Comparison of ENCODE assay signal across 12 cellular contexts in genomic region chr3:146222204-146223046, GRCh38. TPM values are rescaled to one million over a fixed set of nuclear protein-coding genes. Genes with fewer than 3 reads are reported as not detected.
DNase-seq lines count a peak whose midpoint lies in the region; ATAC-seq, FAIRE-seq and TF ChIP-seq lines count a peak whose summit lies in the region.
"Had no signal": no experiment of that assay in that cellular context is flagged by ENCODE, and none has a peak within 500 bp of the region (broad histone marks: within the 10 kb centered on the region; RNA-seq: fewer than 3 reads in every experiment).

No MANE protein-coding gene starts in this region.

- H3K79me2 ChIP-seq in mammary epithelial cell (ENCODE audit: insufficient read depth, low read length) (no peaks in the 10 kb centered on the region), endothelial cell of umbilical vein (ENCODE audit: control insufficient read depth, insufficient read depth, low read length) (no peaks in the 10 kb centered on the region)

- H3K9me1 ChIP-seq in endothelial cell of umbilical vein (replicated peaks; ENCODE audit: control insufficient read depth, extremely low read depth, insufficient read depth, low read length): no peaks in the 10 kb centered on the region

- TF ChIP-seq POLR2A in endothelial cell of umbilical vein (IDR thresholded peaks at IDR 0.05; ENCODE audit: low read depth, low read length): no peak

- TF ChIP-seq RAD21 in liver (IDR thresholded peaks at IDR 0.05): peak; percentile 42 to 51

- H3K9me3 Mint-ChIP-seq in MCF 10A (ENCODE audit: unreplicated experiment): no peaks in the 10 kb centered on the region
- H3K9me3 Mint-ChIP-seq: activated naive CD4-positive, alpha-beta T cell treated with anti-CD3 and anti-CD28 coated beads for 36 hours; stimulated activated naive CD8-positive, alpha-beta T cell treated with anti-CD3 and anti-CD28 coated beads, Interleukin-15, Interleukin-2, amounts not matched to agents 100 ng/mL and 50 ng/mL, for 24 hours had no signal

- H3K4me3 ChIP-seq in mammary epithelial cell (replicated peaks in 1 of 3; ENCODE audit: insufficient read depth in 1 of 3, low read depth in 2 of 3, low read length in 3 of 3) (no peak overlapping the region), endothelial cell of umbilical vein (replicated peaks in 1 of 3; ENCODE audit: insufficient read depth in 1 of 3, low read depth in 1 of 3, low read length in 3 of 3) (peak overlapping the region in 1 of 3 experiments; percentile 10), liver (ENCODE audit: low read depth in 1 of 3, low read length in 3 of 3) (peak overlapping the region; percentile 45 to 70 (median 58)), aorta (ENCODE audit: low read length in 2 of 2) (no peak overlapping the region)

- no peak overlapping the region for H3K27ac Mint-ChIP-seq in MCF 10A (ENCODE audit: low read depth, unreplicated experiment)
- H3K27ac Mint-ChIP-seq: activated naive CD4-positive, alpha-beta T cell treated with anti-CD3 and anti-CD28 coated beads for 36 hours; stimulated activated naive CD8-positive, alpha-beta T cell treated with anti-CD3 and anti-CD28 coated beads, Interleukin-15, Interleukin-2, amounts not matched to agents 100 ng/mL and 50 ng/mL, for 24 hours had no signal

- ATAC-seq in aorta (ENCODE audit: low FRiP score) (peak; percentile 65), GM19023 (IDR thresholded peaks at IDR 0.05; ENCODE audit: unreplicated experiment) (no peak), GM19351 (IDR thresholded peaks at IDR 0.05; ENCODE audit: unreplicated experiment) (no peak)

- no TSS peak for BruUV-seq in MCF 10A (replicated peaks; lab: Mats Ljungman, UMichigan)
- no TSS peak for BruUV-seq in mammary epithelial cell (replicated peaks; lab: Mats Ljungman, UMichigan)
- no TSS peak for BruUV-seq in endothelial cell of umbilical vein (replicated peaks; lab: Mats Ljungman, UMichigan)

- H3K27ac ChIP-seq in mammary epithelial cell (ENCODE audit: insufficient read depth, low read depth, low read length) (no peak overlapping the region), endothelial cell of umbilical vein (ENCODE audit: insufficient read depth, low read depth, low read length) (peak overlapping the region; percentile 67), liver (ENCODE audit: low read depth in 1 of 2, low read length in 2 of 2) (peak overlapping the region; percentile 91 to 92), aorta (ENCODE audit: low read depth in 1 of 2, low read length in 2 of 2) (peak overlapping the region in 1 of 2 donors; percentile 45)

- no peaks in the 10 kb centered on the region for H3K36me3 Mint-ChIP-seq in MCF 10A (ENCODE audit: insufficient read depth, unreplicated experiment)

- H3K36me3 ChIP-seq in mammary epithelial cell (ENCODE audit: insufficient read depth, low read length): no peaks in the 10 kb centered on the region
- peaks cover 0 to 5% of the 10 kb centered on the region in 2 experiments for H3K36me3 ChIP-seq in endothelial cell of umbilical vein (ENCODE audit: control insufficient read depth in 2 of 2, extremely low read depth in 1 of 2, insufficient read depth in 2 of 2, low read length in 2 of 2)
- peaks cover 0 to 2% (median 0%) of the 10 kb centered on the region in 4 donors for H3K36me3 ChIP-seq in liver (ENCODE audit: control insufficient read depth in 4 of 4, insufficient read depth in 3 of 4, low read depth in 1 of 4, low read length in 3 of 4)
- H3K36me3 ChIP-seq in aorta (ENCODE audit: control insufficient read depth in 1 of 2, insufficient read depth in 2 of 2, low read length in 1 of 2): peaks cover 0 to 3% of the 10 kb centered on the region in 2 donors

- H3K27me3 Mint-ChIP-seq in MCF 10A (ENCODE audit: insufficient read depth, unreplicated experiment): no peaks in the 10 kb centered on the region

- intact Hi-C loops in MCF 10A (cut with micrococcal nuclease): no loop called here
- intact Hi-C loops in mammary epithelial cell (cut with micrococcal nuclease): no loop called here
- intact Hi-C loops in endothelial cell of umbilical vein (cut with micrococcal nuclease): loop anchor here (1.0 to 2.0 kb wide), 8 partner anchors 19 to 418 kb away; partner anchors contain the start of gene PLOD2
- intact Hi-C loops in aorta (cut with DNase I): no loop called here

- dilution Hi-C loops in mammary epithelial cell (cut with HindIII; ENCODE audit: low sequenced_read_pairs): no loop called here
- dilution Hi-C loops in endothelial cell of umbilical vein (cut with MboI; ENCODE audit: extremely low pct_ligation_motif_present, low sequenced_read_pairs): no loop called here

- H3K9me3 ChIP-seq in mammary epithelial cell (replicated peaks; ENCODE audit: insufficient read depth, low read length): no peaks in the 10 kb centered on the region
- H3K9me3 ChIP-seq in endothelial cell of umbilical vein (replicated peaks; ENCODE audit: control insufficient read depth, insufficient read depth, low read length): no peaks in the 10 kb centered on the region
- no peaks in the 10 kb centered on the region for H3K9me3 ChIP-seq in liver (ENCODE audit: control insufficient read depth in 4 of 4, low read length in 3 of 4)
- H3K9me3 ChIP-seq in aorta (ENCODE audit: control insufficient read depth, low read length): no peaks in the 10 kb centered on the region

- WGBS in mammary epithelial cell (ENCODE audit: low coverage, missing lambda C conversion rate): 100% methylated on average over 8 of the region's 9 CpGs
- 26% methylated on average over 9 of the region's 9 CpGs for WGBS in liver
- WGBS in aorta, 2 donors: 55 to 57% methylated on average over 9 of the region's 9 CpGs

- POLR2A ChIA-PET in MCF 10A (lab: Yijun Ruan, JAX) (no interaction called here), endothelial cell of umbilical vein (lab: Charles Lee) (interaction anchor here (1.0 to 1.2 kb wide), 2 partner anchors 86 to 105 kb away, joined by 5 read pairs; no protein-coding TSS in a partner anchor)

- H3K4me1 ChIP-seq in mammary epithelial cell (ENCODE audit: insufficient read depth, low read length): peaks cover 6% of the 10 kb centered on the region
- peaks cover 46% of the 10 kb centered on the region for H3K4me1 ChIP-seq in endothelial cell of umbilical vein (ENCODE audit: control insufficient read depth, extremely low read depth, insufficient read depth, low read length)
- peaks cover 3 to 31% (median 11%) of the 10 kb centered on the region in 4 donors for H3K4me1 ChIP-seq in liver (ENCODE audit: control insufficient read depth in 4 of 4, insufficient read depth in 4 of 4, low read length in 3 of 4)
- peaks cover 9 to 12% of the 10 kb centered on the region in 2 donors for H3K4me1 ChIP-seq in aorta (ENCODE audit: control insufficient read depth in 1 of 2, insufficient read depth in 2 of 2, low read length in 2 of 2)

- H4K20me1 ChIP-seq in mammary epithelial cell (ENCODE audit: insufficient read depth, low read length): no peaks in the 10 kb centered on the region
- H4K20me1 ChIP-seq in endothelial cell of umbilical vein (replicated peaks; ENCODE audit: control insufficient read depth, extremely low read depth, insufficient read depth, low read length): no peaks in the 10 kb centered on the region

- H3K9ac ChIP-seq in mammary epithelial cell (ENCODE audit: insufficient read depth, low read length) (no peak overlapping the region), endothelial cell of umbilical vein (replicated peaks; ENCODE audit: extremely low read depth, insufficient read depth, low read length) (peak overlapping the region; percentile 47), liver (ENCODE audit: low read depth in 1 of 2, low read length in 2 of 2) (peak overlapping the region; percentile 35 to 83)

- no peaks in the 10 kb centered on the region for H3K27me3 ChIP-seq in mammary epithelial cell (ENCODE audit: insufficient read depth, low read length)
- H3K27me3 ChIP-seq in endothelial cell of umbilical vein (ENCODE audit: control insufficient read depth in 2 of 2, insufficient read depth in 2 of 2, low read length in 2 of 2): no peaks in the 10 kb centered on the region
- no peaks in the 10 kb centered on the region for H3K27me3 ChIP-seq in liver (ENCODE audit: control insufficient read depth in 4 of 4, insufficient read depth in 4 of 4, low read length in 3 of 4)
- H3K27me3 ChIP-seq in aorta (ENCODE audit: control insufficient read depth in 1 of 2, insufficient read depth in 2 of 2, low read length in 1 of 2): no peaks in the 10 kb centered on the region

- CTCF ChIA-PET in MCF 10A (lab: Yijun Ruan, JAX) (interaction anchor here (0.7 to 8.2 kb wide), 4 partner anchors 19 to 106 kb away, joined by 3 to 116 read pairs (median 17); no protein-coding TSS in a partner anchor), mammary epithelial cell (lab: Charles Lee; ENCODE audit: low non-redundant PET) (no interaction called here), endothelial cell of umbilical vein (lab: Charles Lee) (interaction anchor here (0.8 to 3.6 kb wide), 14 partner anchors 13 to 446 kb away, joined by 3 to 69 read pairs (median 5); partner anchors contain the start of genes PLOD2 and PLSCR4)

- TF ChIP-seq CTCF in MCF 10A (IDR thresholded peaks at IDR 0.05; ENCODE audit: unreplicated experiment) (no peak), mammary epithelial cell (conservative IDR thresholded peaks at IDR 0.05 in 1 of 2, IDR thresholded peaks at IDR 0.05 in 1 of 2; ENCODE audit: extremely low read depth in 1 of 2, insufficient read depth in 1 of 2, low read depth in 1 of 2, low read length in 2 of 2) (no peak), endothelial cell of umbilical vein (IDR thresholded peaks at IDR 0.05; ENCODE audit: extremely low read depth in 1 of 2, insufficient read depth in 1 of 2, low read depth in 1 of 2, low read length in 2 of 2) (peak in 1 of 2 donors; percentile 6), liver (IDR thresholded peaks at IDR 0.05; ENCODE audit: low read depth, low read length, missing input control) (peak; percentile 9)

- peak; percentile 91 for FAIRE-seq in endothelial cell of umbilical vein (lab: Jason Lieb, UNC)

- peak; percentile 25 for DNase-seq in MCF 10A (ENCODE audit: unreplicated experiment)
- no peak for DNase-seq in mammary epithelial cell
- DNase-seq in endothelial cell of umbilical vein (ENCODE audit: low read depth, low spot score): peak; percentile 95
- DNase-seq in aorta: no peak
- DNase-seq in HK-2 (ENCODE audit: unreplicated experiment): no peak
- DNase-seq: activated naive CD4-positive, alpha-beta T cell treated with anti-CD3 and anti-CD28 coated beads for 36 hours; glutamatergic neuron; NCI-H446 treated with DMSO at 0.1 percent for 48 hours had no signal

- no peak overlapping the region for H3K4me3 Mint-ChIP-seq in MCF 10A (ENCODE audit: unreplicated experiment)
- H3K4me3 Mint-ChIP-seq: activated naive CD4-positive, alpha-beta T cell treated with anti-CD3 and anti-CD28 coated beads for 36 hours; stimulated activated naive CD8-positive, alpha-beta T cell treated with anti-CD3 and anti-CD28 coated beads, Interleukin-15, Interleukin-2, amounts not matched to agents 100 ng/mL and 50 ng/mL, for 24 hours had no signal

- no peak overlapping the region for H2AFZ ChIP-seq in mammary epithelial cell (ENCODE audit: low read depth, low read length)
- no peak overlapping the region for H2AFZ ChIP-seq in endothelial cell of umbilical vein (ENCODE audit: low read depth, low read length)

- in situ Hi-C loops in mammary epithelial cell (cut with MboI; ENCODE audit: low sequenced_read_pairs in 2 of 2): loop anchor here in 1 of 2 donors (25.0 kb wide), 1 partner anchor 365 kb away; no protein-coding TSS in a partner anchor

- H3K4me1 Mint-ChIP-seq in MCF 10A (ENCODE audit: insufficient read depth, unreplicated experiment): peaks cover 15% of the 10 kb centered on the region

- H3K4me2 ChIP-seq in mammary epithelial cell (ENCODE audit: insufficient read depth, low read depth, low read length) (no peak overlapping the region), endothelial cell of umbilical vein (ENCODE audit: insufficient read depth, low read length) (peak overlapping the region; percentile 44)

RNA-seq across cellular contexts. Expression of gene PLSCR4, which starts 28.5 kb away (rescaled TPM):
- total RNA-seq in MCF 10A (2022): 2.5 and 4.4 TPM in 2 replicates
- total RNA-seq in mammary epithelial cell: 1 to 10 TPM in 1 of 2 donors, under 1 TPM in 1; 0.94 to 9.8 TPM
- 3.4 TPM for polyA plus RNA-seq in mammary epithelial cell
- 3.9 TPM for polyA minus RNA-seq in mammary epithelial cell
- total RNA-seq in endothelial cell of umbilical vein: 81.5 and 91.8 TPM in 2 replicates
- 91.7 and 105 TPM in 2 replicates for polyA plus RNA-seq in endothelial cell of umbilical vein
- 55.7 and 69.9 TPM in 2 replicates for polyA plus RNA-seq in endothelial cell of umbilical vein (2011; cell fraction: cytosol; rRNA removed)
- polyA plus RNA-seq in endothelial cell of umbilical vein (2011; cell fraction: nucleus; rRNA removed): 149 and 153 TPM in 2 replicates
- polyA plus RNA-seq in endothelial cell of umbilical vein (2012): 56.7 and 72.9 TPM in 2 replicates
- 157 and 172 TPM in 2 replicates for polyA minus RNA-seq in endothelial cell of umbilical vein
- polyA minus RNA-seq in endothelial cell of umbilical vein (2011; cell fraction: cytosol; rRNA and poly(A)+ RNA removed): 3.5 TPM
- 282 and 350 TPM in 2 replicates for polyA minus RNA-seq in endothelial cell of umbilical vein (2011; cell fraction: nucleus; rRNA and poly(A)+ RNA removed)
- 10 to 100 TPM; 46.1 to 56.4 TPM for total RNA-seq in liver
- polyA plus RNA-seq in liver: 10 to 100 TPM; 19.5 to 23.8 TPM
- total RNA-seq in aorta: 100 to 1,000 TPM in 1 of 2 donors, 10 to 100 TPM in 1; 69.7 to 135 TPM
- polyA plus RNA-seq in aorta: 10 to 100 TPM; 33.1 to 65.8 TPM
- total RNA-seq: activated naive CD4-positive, alpha-beta T cell treated with anti-CD3 and anti-CD28 coated beads for 36 hours had no signal

Comparison
In these comparisons a context has a peak if more than half of its experiments do, and no peak if none do; other contexts are left out.
1. DNase-seq: peak in MCF 10A (single experiment) and endothelial cell of umbilical vein (single experiment); none in mammary epithelial cell (single experiment), aorta (0 of 2) and HK-2 (single experiment).
2. H3K4me3 ChIP-seq: peak in liver (3 of 3); none in mammary epithelial cell (0 of 3) and aorta (0 of 2).